2 cellular contexts compared by ENCODE assay signal in genomic region chr19:1840541-1841115, GRCh38.
TF ChIP-seq lines count a peak whose summit lies in the region.

No MANE protein-coding gene starts in this region.

TF ChIP-seq in SK-N-SH treated with all-trans-retinoic acid at 6 μM for 48 hours, 23 proteins besides CTCF, POLR2A, EP300 and RAD21 (continued from another document):
- TF ChIP-seq PPARA (CRISPR knock-in tag; IDR thresholded peaks at IDR 0.05; ENCODE audit: borderline replicate concordance) (no peak), ZNF70 (CRISPR knock-in tag; IDR thresholded peaks at IDR 0.05) (no peak)
- TF ChIP-seq, protein P1, sequence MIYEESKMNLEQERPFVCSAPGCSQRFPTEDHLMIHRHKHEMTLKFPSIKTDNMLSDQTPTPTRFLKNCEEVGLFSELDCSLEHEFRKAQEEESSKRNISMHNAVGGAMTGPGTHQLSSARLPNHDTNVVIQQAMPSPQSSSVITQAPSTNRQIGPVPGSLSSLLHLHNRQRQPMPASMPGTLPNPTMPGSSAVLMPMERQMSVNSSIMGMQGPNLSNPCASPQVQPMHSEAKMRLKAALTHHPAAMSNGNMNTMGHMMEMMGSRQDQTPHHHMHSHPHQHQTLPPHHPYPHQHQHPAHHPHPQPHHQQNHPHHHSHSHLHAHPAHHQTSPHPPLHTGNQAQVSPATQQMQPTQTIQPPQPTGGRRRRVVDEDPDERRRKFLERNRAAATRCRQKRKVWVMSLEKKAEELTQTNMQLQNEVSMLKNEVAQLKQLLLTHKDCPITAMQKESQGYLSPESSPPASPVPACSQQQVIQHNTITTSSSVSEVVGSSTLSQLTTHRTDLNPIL (CRISPR knock-in tag; IDR thresholded peaks at IDR 0.05; ENCODE audit: low read depth) = no peak
TF ChIP-seq in SK-N-SH treated with all-trans-retinoic acid at 6 μM for 48 hours: peak in this region for 1.

TF ChIP-seq in SK-N-SH, 30 proteins besides CTCF, POLR2A, EP300 and RAD21 (continued from another document):
- TF ChIP-seq NRF1 (IDR thresholded peaks at IDR 0.05; ENCODE audit: low read depth, low read length) = no peak
- TF ChIP-seq GATA2 (CRISPR knock-in tag; IDR thresholded peaks at IDR 0.05) = no peak
- no peak for TF ChIP-seq NFIC (IDR thresholded peaks at IDR 0.05; ENCODE audit: borderline replicate concordance)
- TF ChIP-seq POLR2AphosphoS5 (IDR thresholded peaks at IDR 0.05; ENCODE audit: low read depth, low read length) = no peak
- no peak for TF ChIP-seq MAX (IDR thresholded peaks at IDR 0.05; ENCODE audit: low read depth)
- TF ChIP-seq RCOR1 (IDR thresholded peaks at IDR 0.05; ENCODE audit: low read length) = no peak
- no peak for TF ChIP-seq USF1 (IDR thresholded peaks at IDR 0.05; ENCODE audit: borderline replicate concordance, low read depth)
- TF ChIP-seq, protein P2, sequence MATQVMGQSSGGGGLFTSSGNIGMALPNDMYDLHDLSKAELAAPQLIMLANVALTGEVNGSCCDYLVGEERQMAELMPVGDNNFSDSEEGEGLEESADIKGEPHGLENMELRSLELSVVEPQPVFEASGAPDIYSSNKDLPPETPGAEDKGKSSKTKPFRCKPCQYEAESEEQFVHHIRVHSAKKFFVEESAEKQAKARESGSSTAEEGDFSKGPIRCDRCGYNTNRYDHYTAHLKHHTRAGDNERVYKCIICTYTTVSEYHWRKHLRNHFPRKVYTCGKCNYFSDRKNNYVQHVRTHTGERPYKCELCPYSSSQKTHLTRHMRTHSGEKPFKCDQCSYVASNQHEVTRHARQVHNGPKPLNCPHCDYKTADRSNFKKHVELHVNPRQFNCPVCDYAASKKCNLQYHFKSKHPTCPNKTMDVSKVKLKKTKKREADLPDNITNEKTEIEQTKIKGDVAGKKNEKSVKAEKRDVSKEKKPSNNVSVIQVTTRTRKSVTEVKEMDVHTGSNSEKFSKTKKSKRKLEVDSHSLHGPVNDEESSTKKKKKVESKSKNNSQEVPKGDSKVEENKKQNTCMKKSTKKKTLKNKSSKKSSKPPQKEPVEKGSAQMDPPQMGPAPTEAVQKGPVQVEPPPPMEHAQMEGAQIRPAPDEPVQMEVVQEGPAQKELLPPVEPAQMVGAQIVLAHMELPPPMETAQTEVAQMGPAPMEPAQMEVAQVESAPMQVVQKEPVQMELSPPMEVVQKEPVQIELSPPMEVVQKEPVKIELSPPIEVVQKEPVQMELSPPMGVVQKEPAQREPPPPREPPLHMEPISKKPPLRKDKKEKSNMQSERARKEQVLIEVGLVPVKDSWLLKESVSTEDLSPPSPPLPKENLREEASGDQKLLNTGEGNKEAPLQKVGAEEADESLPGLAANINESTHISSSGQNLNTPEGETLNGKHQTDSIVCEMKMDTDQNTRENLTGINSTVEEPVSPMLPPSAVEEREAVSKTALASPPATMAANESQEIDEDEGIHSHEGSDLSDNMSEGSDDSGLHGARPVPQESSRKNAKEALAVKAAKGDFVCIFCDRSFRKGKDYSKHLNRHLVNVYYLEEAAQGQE (IDR thresholded peaks at IDR 0.05; ENCODE audit: low read depth, low read length) = no peak
- no peak for TF ChIP-seq TAF1 (IDR thresholded peaks at IDR 0.05; ENCODE audit: borderline replicate concordance, low read depth, low read length)
